In the genomic region with DNA sequence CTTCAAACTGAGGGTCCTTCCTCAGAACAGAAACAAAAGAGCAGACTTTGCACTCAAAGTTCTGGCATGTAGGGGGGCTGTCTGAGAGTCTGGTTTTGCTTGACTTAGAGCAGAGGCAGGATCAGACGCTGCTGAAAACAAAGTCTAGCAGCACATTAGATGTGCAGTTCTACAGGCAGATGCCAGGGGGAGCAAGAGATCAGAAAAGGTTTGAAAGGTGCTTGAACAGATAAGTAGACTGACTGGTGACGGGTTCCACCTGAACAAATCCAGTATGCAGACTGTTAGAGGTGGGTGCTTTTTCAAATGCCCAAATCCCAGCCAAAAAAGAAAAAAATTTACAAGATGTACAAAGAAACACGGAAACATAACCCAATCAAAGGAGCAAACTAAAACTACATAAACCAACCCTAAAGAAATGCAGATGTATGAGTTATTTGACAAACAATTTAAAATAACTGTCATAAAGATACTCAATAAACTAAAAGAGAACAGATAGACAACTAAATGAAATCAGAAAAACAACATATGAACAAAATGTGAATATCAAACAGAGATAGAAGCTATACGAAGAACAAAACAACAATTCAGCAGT, we compare ENCODE assay signal across 8 cellular contexts.
DNase-seq lines count a peak whose midpoint lies in the region; ATAC-seq and TF ChIP-seq lines count a peak whose summit lies in the region.

No MANE protein-coding gene starts in this region.

- H3K27ac Mint-ChIP-seq in activated T-cell treated with anti-CD3 and anti-CD28 coated beads, Interleukin-2, amount 50 U/mL, for 72 hours: no peak overlapping the region

- H3K36me3 ChIP-seq in DOHH2 (ENCODE audit: control insufficient read depth, low read length) (no peaks in the 10 kb centered on the region), sigmoid colon (no peaks in the 10 kb centered on the region)

- H3K27me3 Mint-ChIP-seq in activated T-cell treated with anti-CD3 and anti-CD28 coated beads, Interleukin-2, amount 50 U/mL, for 72 hours (ENCODE audit: low read depth): peaks cover 6% of the 10 kb centered on the region

- H3K36me3 Mint-ChIP-seq in activated T-cell treated with anti-CD3 and anti-CD28 coated beads, Interleukin-2, amount 50 U/mL, for 72 hours (ENCODE audit: insufficient read depth in 2 of 2): no peaks in the 10 kb centered on the region

- no peak overlapping the region for H3K27ac ChIP-seq in DOHH2 (ENCODE audit: low read depth, low read length)
- H3K27ac ChIP-seq in sigmoid colon: no peak overlapping the region

- intact Hi-C loops in sigmoid colon (cut with DNase I): loop anchor here (2.0 kb wide), 1 partner anchor 30 kb away; no protein-coding TSS in a partner anchor

- no peak for TF ChIP-seq POLR2A in sigmoid colon (IDR thresholded peaks at IDR 0.05)

- peak; percentile 75 for TF ChIP-seq CTCF in DOHH2 (IDR thresholded peaks at IDR 0.05; ENCODE audit: low read depth, low read length, poor library complexity, severe bottlenecking)
- peak in 3 of 4 experiments; percentile 41 to 65 (median 56) for TF ChIP-seq CTCF in sigmoid colon (IDR thresholded peaks at IDR 0.05)

- DNase-seq in NCI-H774 (lab: John Stamatoyannopoulos, UW): peak; percentile 63
- DNase-seq in activated T-cell treated with anti-CD3 and anti-CD28 coated beads, Interleukin-2, amount 50 U/mL, for 72 hours: peak; percentile 35 to 37
- peak; percentile 8 for DNase-seq in germinal center (ENCODE audit: low spot score)
- DNase-seq in sigmoid colon: no peak
- no peak for DNase-seq in OCI-M2 (lab: John Stamatoyannopoulos, UW; ENCODE audit: unreplicated experiment)

- no peaks in the 10 kb centered on the region for H3K9me3 ChIP-seq in DOHH2 (ENCODE audit: control insufficient read depth, insufficient read depth, low read length)
- H3K9me3 ChIP-seq in sigmoid colon: peaks cover 0 to 2% (median 0%) of the 10 kb centered on the region in 4 donors

- H3K9me3 Mint-ChIP-seq in activated T-cell treated with anti-CD3 and anti-CD28 coated beads, Interleukin-2, amount 50 U/mL, for 72 hours: peaks cover 0 to 2% of the 10 kb centered on the region in 2 donors

- ATAC-seq in GM19372 (IDR thresholded peaks at IDR 0.05; ENCODE audit: low read depth, unreplicated experiment): peak; percentile 79
- peak; percentile 85 for ATAC-seq in HG03175 (IDR thresholded peaks at IDR 0.05; ENCODE audit: unreplicated experiment)
- ATAC-seq in activated T-cell treated with anti-CD3 and anti-CD28 coated beads, Interleukin-2, amount 50 U/mL, for 72 hours (replicated peaks in 1 of 2): peak; percentile 52 to 58

- no peaks in the 10 kb centered on the region for H3K4me1 ChIP-seq in DOHH2 (ENCODE audit: control insufficient read depth, low read length)
- no peaks in the 10 kb centered on the region for H3K4me1 ChIP-seq in sigmoid colon

- H3K4me2 ChIP-seq in DOHH2 (ENCODE audit: low read length): no peak overlapping the region

- no peak for TF ChIP-seq EP300 in sigmoid colon (IDR thresholded peaks at IDR 0.05)

- H3K27me3 ChIP-seq in DOHH2 (ENCODE audit: control insufficient read depth, low read length): no peaks in the 10 kb centered on the region
- no peaks in the 10 kb centered on the region for H3K27me3 ChIP-seq in sigmoid colon

- WGBS in sigmoid colon, 2 donors: 28 to 37% methylated on average over 4 of the region's 4 CpGs

- H3K4me3 Mint-ChIP-seq in activated T-cell treated with anti-CD3 and anti-CD28 coated beads, Interleukin-2, amount 50 U/mL, for 72 hours: no peak overlapping the region

- H3K9me2 ChIP-seq in DOHH2 (replicated peaks; ENCODE audit: control insufficient read depth, low read length): no peaks in the 10 kb centered on the region

- H3K4me3 ChIP-seq in DOHH2 (ENCODE audit: low read length): no peak overlapping the region
- H3K4me3 ChIP-seq in sigmoid colon: no peak overlapping the region

- H3K4me1 Mint-ChIP-seq in activated T-cell treated with anti-CD3 and anti-CD28 coated beads, Interleukin-2, amount 50 U/mL, for 72 hours (ENCODE audit: low read depth): no peaks in the 10 kb centered on the region

- H3K79me2 ChIP-seq in DOHH2 (ENCODE audit: control insufficient read depth, low read length): no peaks in the 10 kb centered on the region

- H3F3A ChIP-seq in DOHH2 (ENCODE audit: control insufficient read depth, insufficient read depth): no peaks in the 10 kb centered on the region

- no peaks in the 10 kb centered on the region for H4K20me1 ChIP-seq in DOHH2 (ENCODE audit: control insufficient read depth, insufficient read depth, low read depth, low read length)

Comparison
In these comparisons a context has a peak if more than half of its experiments do, and no peak if none do; other contexts are left out.
1. DNase-seq: peak in NCI-H774 (single experiment), activated T-cell treated with anti-CD3 and anti-CD28 coated beads, Interleukin-2, amount 50 U/mL, for 72 hours (2 of 2) and germinal center (single experiment); none in sigmoid colon (single experiment) and OCI-M2 (single experiment).
2. Peak in every context shown above with its lines, with median percentiles within 50 percentile points of each other: ATAC-seq.